In the genomic region with DNA sequence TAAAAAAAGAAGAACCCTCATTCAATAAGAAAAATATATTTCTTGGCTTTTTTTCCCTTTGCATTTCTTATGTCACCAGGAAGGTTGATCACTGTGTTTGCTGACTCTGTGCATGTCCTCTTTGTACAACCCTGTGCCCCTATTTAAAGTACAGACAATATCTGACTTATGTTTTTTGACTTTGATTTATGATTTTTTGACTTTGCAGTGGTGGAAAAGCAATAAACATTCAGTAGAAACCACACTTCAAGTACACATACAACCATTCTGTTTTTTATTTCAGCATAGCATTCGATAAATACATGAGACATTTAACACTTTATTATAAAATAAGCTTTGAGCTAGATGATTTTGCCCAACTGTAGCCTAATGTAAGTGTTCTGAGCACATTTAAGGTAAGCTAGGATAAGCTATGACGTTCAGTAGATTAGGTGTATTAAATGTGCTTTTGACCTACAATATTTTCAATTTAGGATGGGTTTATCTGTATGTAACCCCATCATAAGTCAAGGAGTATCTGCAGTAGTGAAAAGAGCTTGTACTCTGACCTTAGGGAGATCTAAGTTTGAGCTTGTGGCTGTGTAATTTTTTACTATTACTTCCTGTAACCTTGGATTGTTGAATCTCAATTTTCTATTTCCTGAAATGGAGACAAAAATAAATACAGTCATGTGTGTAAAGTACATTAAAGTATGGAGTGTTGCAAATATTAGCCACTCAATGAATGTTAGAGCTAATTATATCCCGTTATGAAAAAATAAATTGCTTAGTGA, we compare ENCODE assay signal across 8 cellular contexts. TPM values are rescaled to one million over a fixed set of nuclear protein-coding genes. Genes with fewer than 3 reads are reported as not detected.
DNase-seq lines count a peak whose midpoint lies in the region; ATAC-seq, FAIRE-seq and TF ChIP-seq lines count a peak whose summit lies in the region.

No MANE protein-coding gene starts in this region.

- whole genome bisulfite sequencing in HepG2 (ENCODE audit: low lambda C conversion rate) = 9% methylated on average over 3 of the region's 3 CpGs
- 42 to 58% methylated on average over 3 of the region's 3 CpGs for WGBS in transverse colon (ENCODE audit: low coverage in 1 of 2), 2 donors

- H3K4me1 ChIP-seq in HepG2 (ENCODE audit: insufficient read depth, low read length) (peaks cover 9% of the 10 kb centered on the region), transverse colon (peaks cover 9 to 36% (median 19%) of the 10 kb centered on the region in 4 donors)

- H3K27me3 Mint-ChIP-seq in activated T-cell treated with anti-CD3 and anti-CD28 coated beads, Interleukin-2, amount 50 U/mL, for 72 hours (ENCODE audit: low read depth) = no peaks in the 10 kb centered on the region
- H3K27me3 Mint-ChIP-seq in activated CD8-positive, alpha-beta T cell treated with anti-CD3 and anti-CD28 coated beads, Interleukin-2, amount 10 ng/mL, durations not matched to agents 7 days and 5 days (ENCODE audit: low read depth) = peaks cover 2% of the 10 kb centered on the region

- TF ChIP-seq RAD21 in HepG2 (CRISPR knock-in tag; IDR thresholded peaks at IDR 0.05) = no peak

- CTCF ChIA-PET in activated CD8-positive, alpha-beta T cell treated with anti-CD3 and anti-CD28 coated beads, Interleukin-2, amount 10 ng/mL, durations not matched to agents 7 days and 5 days (lab: Charles Lee) = interaction anchor here (0.7 to 10.1 kb wide), 14 partner anchors 10 to 507 kb away, joined by 3 to 120 read pairs (median 3); partner anchors contain the start of gene NPL
- CTCF ChIA-PET in HepG2 (lab: Yijun Ruan, JAX; ENCODE audit: low intra/inter-chr PET ratio, low total read pairs) = no interaction called here

- POLR2A ChIA-PET in activated CD8-positive, alpha-beta T cell treated with anti-CD3 and anti-CD28 coated beads, Interleukin-2, amount 10 ng/mL, durations not matched to agents 7 days and 5 days (lab: Charles Lee) = interaction anchor here (0.7 to 2.7 kb wide), 5 partner anchors 8 to 251 kb away, joined by 3 to 12 read pairs (median 4); partner anchors contain the start of gene DHX9
- POLR2A ChIA-PET in HepG2 (lab: Yijun Ruan, JAX) = no interaction called here

- in situ Hi-C loops in HepG2 (cut with HindIII; ENCODE audit: extremely low pct_ligation_motif_present, low pct_unique_long_range_greater_than_20kb) = no loop called here
- in situ Hi-C loops in transverse colon (cut with MboI; ENCODE audit: low pct_ligation_motif_present in 1 of 4, low pct_unique_long_range_greater_than_20kb in 1 of 4, low sequenced_read_pairs in 3 of 4) = loop anchor here (10.0 to 25.0 kb wide), 2 partner anchors 493 to 501 kb away; no protein-coding TSS in a partner anchor

- TF ChIP-seq CTCF in HepG2 (CRISPR knock-in tag; IDR thresholded peaks at IDR 0.05) = no peak
- TF ChIP-seq CTCF in transverse colon (IDR thresholded peaks at IDR 0.05) = no peak

- H3K27ac ChIP-seq in HepG2 (ENCODE audit: extremely low read length, insufficient read depth, low read length) (no peak overlapping the region), transverse colon (peak overlapping the region; percentile 97 to 99 (median 98))

- no peak overlapping the region for H3K9ac ChIP-seq in HepG2 (ENCODE audit: insufficient read depth, low read depth, low read length)

- H3K9me3 Mint-ChIP-seq in activated T-cell treated with anti-CD3 and anti-CD28 coated beads, Interleukin-2, amount 50 U/mL, for 72 hours = no peaks in the 10 kb centered on the region
- no peaks in the 10 kb centered on the region for H3K9me3 Mint-ChIP-seq in activated CD8-positive, alpha-beta T cell treated with anti-CD3 and anti-CD28 coated beads, Interleukin-2, amount 10 ng/mL, durations not matched to agents 7 days and 5 days (ENCODE audit: insufficient read depth)

- TF ChIP-seq POLR2A in HepG2 (IDR thresholded peaks at IDR 0.05; ENCODE audit: insufficient read depth in 1 of 2, low read depth in 2 of 2, low read length in 2 of 2) (no peak), transverse colon (IDR thresholded peaks at IDR 0.05) (no peak)

- peak overlapping the region; percentile 92 to 99 for H3K4me3 Mint-ChIP-seq in activated T-cell treated with anti-CD3 and anti-CD28 coated beads, Interleukin-2, amount 50 U/mL, for 72 hours
- peak overlapping the region; percentile 83 for H3K4me3 Mint-ChIP-seq in activated CD8-positive, alpha-beta T cell treated with anti-CD3 and anti-CD28 coated beads, Interleukin-2, amount 10 ng/mL, durations not matched to agents 7 days and 5 days

- no peak for FAIRE-seq in HepG2 (lab: Jason Lieb, UNC)

- BruUV-seq in HepG2 (replicated peaks; lab: Mats Ljungman, UMichigan) = no TSS peak

- DNase-seq in activated T-cell treated with anti-CD3 and anti-CD28 coated beads, Interleukin-2, amount 50 U/mL, for 72 hours = no peak
- no peak for DNase-seq in activated T-cell treated with anti-CD3 and anti-CD28 coated beads, Interleukin-2, amount 50 U/mL, for 1 hour
- no peak for DNase-seq in activated CD8-positive, alpha-beta T cell treated with anti-CD3 and anti-CD28 coated beads, Interleukin-2, amount 10 ng/mL, durations not matched to agents 7 days and 5 days
- DNase-seq in HepG2 (ENCODE audit: low spot score) (no peak), transverse colon (no peak), NCI-H1694 treated with DMSO at 0.1 percent for 48 hours (lab: John Stamatoyannopoulos, UW) (no peak), retina (no peak)

- peak overlapping the region; percentile 73 for H3K4me2 ChIP-seq in HepG2 (ENCODE audit: low read depth, low read length)

- H3K9me3 ChIP-seq in HepG2 (ENCODE audit: low read length) (no peaks in the 10 kb centered on the region), transverse colon (no peaks in the 10 kb centered on the region)

- TF ChIP-seq EP300 in HepG2 (IDR thresholded peaks at IDR 0.05; ENCODE audit: low read depth in 2 of 2, low read length in 2 of 2) (no peak), HepG2 (CRISPR knock-in tag; IDR thresholded peaks at IDR 0.05; ENCODE audit: borderline replicate concordance) (no peak), transverse colon (IDR thresholded peaks at IDR 0.05; ENCODE audit: low read depth) (no peak)

- H3K36me3 ChIP-seq in HepG2 (replicated peaks in 1 of 2; ENCODE audit: control insufficient read depth in 1 of 2, insufficient read depth in 2 of 2, low read length in 2 of 2) (no peaks in the 10 kb centered on the region), transverse colon (peaks cover 0 to 1% (median 0%) of the 10 kb centered on the region in 4 donors)

- H3K27me3 ChIP-seq in HepG2 (ENCODE audit: control insufficient read depth in 1 of 2, insufficient read depth in 2 of 2, low read length in 2 of 2) (no peaks in the 10 kb centered on the region; a peak in 1 of 5 replicates), transverse colon (no peaks in the 10 kb centered on the region)

- no peaks in the 10 kb centered on the region for H4K20me1 ChIP-seq in HepG2 (ENCODE audit: insufficient read depth, low read length)

- peak overlapping the region; percentile 51 to 67 (median 51); a peak in 3 of 6 replicates for H3K4me3 ChIP-seq in HepG2 (replicated peaks in 1 of 3; ENCODE audit: insufficient read depth in 1 of 3, low read depth in 2 of 3, low read length in 3 of 3)
- H3K4me3 ChIP-seq in transverse colon = peak overlapping the region; percentile 71 to 87 (median 81)

- H3K27ac Mint-ChIP-seq in activated T-cell treated with anti-CD3 and anti-CD28 coated beads, Interleukin-2, amount 50 U/mL, for 72 hours = peak overlapping the region; percentile 96
- peak overlapping the region; percentile 98 for H3K27ac Mint-ChIP-seq in activated CD8-positive, alpha-beta T cell treated with anti-CD3 and anti-CD28 coated beads, Interleukin-2, amount 10 ng/mL, durations not matched to agents 7 days and 5 days

- no peaks in the 10 kb centered on the region for H3K79me2 ChIP-seq in HepG2 (ENCODE audit: insufficient read depth, low read length)

- H2AFZ ChIP-seq in HepG2 (ENCODE audit: low read length) = no peak overlapping the region

- intact Hi-C loops in HepG2 (cut with micrococcal nuclease; ENCODE audit: unreplicated experiment) (no loop called here), transverse colon (cut with DNase I; ENCODE audit: low total_unique reads) (no loop called here)

- H3K4me1 Mint-ChIP-seq in activated T-cell treated with anti-CD3 and anti-CD28 coated beads, Interleukin-2, amount 50 U/mL, for 72 hours (ENCODE audit: low read depth) = peaks cover 64% of the 10 kb centered on the region
- H3K4me1 Mint-ChIP-seq in activated CD8-positive, alpha-beta T cell treated with anti-CD3 and anti-CD28 coated beads, Interleukin-2, amount 10 ng/mL, durations not matched to agents 7 days and 5 days (ENCODE audit: low read depth) = peaks cover 17% of the 10 kb centered on the region

- no peak for ATAC-seq in activated T-cell treated with anti-CD3 and anti-CD28 coated beads, Interleukin-2, amount 50 U/mL, for 72 hours (replicated peaks in 1 of 2)
- no peak for ATAC-seq in activated CD8-positive, alpha-beta T cell treated with anti-CD3 and anti-CD28 coated beads, Interleukin-2, amount 10 ng/mL, durations not matched to agents 7 days and 5 days
- ATAC-seq in HepG2 (no peak), GM18873 (IDR thresholded peaks at IDR 0.05; ENCODE audit: low FRiP score, unreplicated experiment) (no peak)

- H3K36me3 Mint-ChIP-seq in activated T-cell treated with anti-CD3 and anti-CD28 coated beads, Interleukin-2, amount 50 U/mL, for 72 hours (ENCODE audit: insufficient read depth in 2 of 2) = no peaks in the 10 kb centered on the region
- peaks cover 15% of the 10 kb centered on the region for H3K36me3 Mint-ChIP-seq in activated CD8-positive, alpha-beta T cell treated with anti-CD3 and anti-CD28 coated beads, Interleukin-2, amount 10 ng/mL, durations not matched to agents 7 days and 5 days (ENCODE audit: low read depth)

RNA-seq across cellular contexts. Expression of gene RNASEL, which starts 1.2 kb away (rescaled TPM):
- 1 to 10 TPM; 3.6 to 3.9 TPM for total RNA-seq in activated T-cell treated with anti-CD3 and anti-CD28 coated beads, Interleukin-2, amount 50 U/mL, for 72 hours
- 1 to 10 TPM; 5.7 to 6.0 TPM for total RNA-seq in activated CD8-positive, alpha-beta T cell treated with anti-CD3 and anti-CD28 coated beads, Interleukin-2, amount 10 ng/mL, durations not matched to agents 7 days and 5 days
- total RNA-seq in HepG2 (2016; rRNA removed; fragmentation: Illumina TruSeq; extraction: Trizol) (0.13 and 0.20 TPM in 2 replicates), transverse colon (10 to 100 TPM in 3 of 4 donors, 1 to 10 TPM in 1; 9.0 to 19.9 (median 15.4) TPM)
- total RNA-seq in HepG2 (2016; cell fraction: cytosol; rRNA removed; fragmentation: Illumina TruSeq; extraction: Trizol; ENCODE audit: low read depth) = not detected in 2 replicates
- total RNA-seq in HepG2 (2016; cell fraction: insoluble cytoplasmic fraction; rRNA removed; fragmentation: Illumina TruSeq; extraction: Trizol) = 0.09 and 0.12 TPM in 2 replicates
- total RNA-seq in HepG2 (2016; cell fraction: membrane; rRNA removed; fragmentation: Illumina TruSeq; extraction: Trizol) = 0.07 TPM in 1 of 2 replicates, not detected in the other
- 0.09 TPM in 2 replicates for total RNA-seq in HepG2 (2016; cell fraction: nucleus; rRNA removed; fragmentation: Illumina TruSeq; extraction: Trizol)
- polyA plus RNA-seq in HepG2 (2011; rRNA removed) = 0.05 and 0.16 TPM in 2 replicates
- 0.01 and 0.09 TPM in 2 replicates for polyA plus RNA-seq in HepG2 (2011; cell fraction: cytosol; rRNA removed)
- polyA plus RNA-seq in HepG2 (2011; cell fraction: nucleus; rRNA removed) = 0.06 and 0.29 TPM in 2 replicates
- 0.04 and 0.08 TPM in 2 replicates for polyA plus RNA-seq in HepG2 (2012)
- not detected in 2 replicates for polyA plus RNA-seq in HepG2 (2016; cell fraction: cytosol; fragmentation: Illumina TruSeq; extraction: Trizol; ENCODE audit: low read depth)
- 0.15 TPM in 1 of 2 replicates, not detected in the other for polyA plus RNA-seq in HepG2 (2016; cell fraction: insoluble cytoplasmic fraction; fragmentation: Illumina TruSeq; extraction: Trizol; ENCODE audit: low read depth)
- polyA plus RNA-seq in HepG2 (2016; cell fraction: membrane; fragmentation: Illumina TruSeq; extraction: Trizol; ENCODE audit: low read depth) = not detected in 2 replicates
- polyA plus RNA-seq in HepG2 (2016; cell fraction: nucleus; fragmentation: Illumina TruSeq; extraction: Trizol; ENCODE audit: insufficient read depth, low read depth) = 0.15 and 0.18 TPM in 2 replicates
- 0.04 and 1.8 TPM in 2 replicates for polyA minus RNA-seq in HepG2 (2011; rRNA and poly(A)+ RNA removed; ENCODE audit: low replicate concordance)
- polyA minus RNA-seq in HepG2 (2011; cell fraction: cytosol; rRNA and poly(A)+ RNA removed) = not detected in 2 replicates
- polyA minus RNA-seq in HepG2 (2011; cell fraction: nucleus; rRNA and poly(A)+ RNA removed) = 0.13 and 0.37 TPM in 2 replicates

RNA-seq across cellular contexts. Expression of gene RGS16, which starts 16.3 kb away (rescaled TPM):
- total RNA-seq in activated T-cell treated with anti-CD3 and anti-CD28 coated beads, Interleukin-2, amount 50 U/mL, for 72 hours = 10 to 100 TPM; 73.3 to 79.4 TPM
- total RNA-seq in activated CD8-positive, alpha-beta T cell treated with anti-CD3 and anti-CD28 coated beads, Interleukin-2, amount 10 ng/mL, durations not matched to agents 7 days and 5 days = under 1 TPM; 0.63 to 0.66 TPM
- total RNA-seq in HepG2 (2016; rRNA removed; fragmentation: Illumina TruSeq; extraction: Trizol) (not detected in 2 replicates), transverse colon (1 to 10 TPM in 2 of 4 donors, under 1 TPM in 1, not detected in 1; 0.82 to 3.0 (median 1.7) TPM)
- not detected in 2 replicates for total RNA-seq in HepG2 (2016; cell fraction: cytosol; rRNA removed; fragmentation: Illumina TruSeq; extraction: Trizol; ENCODE audit: low read depth)
- not detected in 2 replicates for total RNA-seq in HepG2 (2016; cell fraction: insoluble cytoplasmic fraction; rRNA removed; fragmentation: Illumina TruSeq; extraction: Trizol)
- not detected in 2 replicates for total RNA-seq in HepG2 (2016; cell fraction: membrane; rRNA removed; fragmentation: Illumina TruSeq; extraction: Trizol)
- total RNA-seq in HepG2 (2016; cell fraction: nucleus; rRNA removed; fragmentation: Illumina TruSeq; extraction: Trizol) = not detected in 2 replicates
- not detected in 2 replicates for polyA plus RNA-seq in HepG2 (2011; rRNA removed)
- not detected in 2 replicates for polyA plus RNA-seq in HepG2 (2011; cell fraction: cytosol; rRNA removed)
- polyA plus RNA-seq in HepG2 (2011; cell fraction: nucleus; rRNA removed) = not detected in 2 replicates
- not detected in 2 replicates for polyA plus RNA-seq in HepG2 (2012)
- not detected in 2 replicates for polyA plus RNA-seq in HepG2 (2016; cell fraction: cytosol; fragmentation: Illumina TruSeq; extraction: Trizol; ENCODE audit: low read depth)
- not detected in 2 replicates for polyA plus RNA-seq in HepG2 (2016; cell fraction: insoluble cytoplasmic fraction; fragmentation: Illumina TruSeq; extraction: Trizol; ENCODE audit: low read depth)
- not detected in 2 replicates for polyA plus RNA-seq in HepG2 (2016; cell fraction: membrane; fragmentation: Illumina TruSeq; extraction: Trizol; ENCODE audit: low read depth)
- not detected in 2 replicates for polyA plus RNA-seq in HepG2 (2016; cell fraction: nucleus; fragmentation: Illumina TruSeq; extraction: Trizol; ENCODE audit: insufficient read depth, low read depth)
- polyA minus RNA-seq in HepG2 (2011; rRNA and poly(A)+ RNA removed; ENCODE audit: low replicate concordance) = 3.1 TPM in 1 of 2 replicates, not detected in the other
- polyA minus RNA-seq in HepG2 (2011; cell fraction: cytosol; rRNA and poly(A)+ RNA removed) = not detected in 2 replicates
- not detected in 2 replicates for polyA minus RNA-seq in HepG2 (2011; cell fraction: nucleus; rRNA and poly(A)+ RNA removed)

Comparison
In these comparisons a context has a peak if more than half of its experiments do, and no peak if none do; other contexts are left out.
1. RNA of gene RGS16, which starts 16.3 kb away (total RNA-seq): 73.3 to 79.4 TPM in activated T-cell treated with anti-CD3 and anti-CD28 coated beads, Interleukin-2, amount 50 U/mL, for 72 hours; 0.82 to 3.0 TPM in transverse colon, 0.63 to 0.66 TPM in activated CD8-positive, alpha-beta T cell treated with anti-CD3 and anti-CD28 coated beads, Interleukin-2, amount 10 ng/mL, durations not matched to agents 7 days and 5 days and not detected in HepG2; every median in the first group is over 10 times any median in the second.